ENCODE assay signal across 23 cellular contexts in the genomic region with DNA sequence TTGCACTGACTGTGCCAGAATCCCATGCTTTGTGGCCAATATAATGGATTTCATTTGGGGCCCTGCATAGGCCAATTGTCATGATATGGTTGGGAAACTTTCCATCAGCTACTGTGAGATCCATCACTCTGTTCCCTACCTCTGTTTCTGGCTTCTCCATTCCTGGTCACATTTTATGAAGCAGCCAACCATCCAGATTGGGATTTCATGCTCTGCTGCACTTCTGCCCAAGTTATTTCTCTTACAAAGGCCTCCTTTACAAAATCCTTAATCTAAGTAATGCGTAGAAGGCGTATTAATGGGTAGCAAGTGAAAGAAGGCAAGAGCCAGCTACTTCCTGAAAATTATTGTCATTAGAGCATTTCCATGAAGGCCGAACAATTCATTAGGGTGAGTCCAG.
DNase-seq lines count a peak whose midpoint lies in the region; ATAC-seq and TF ChIP-seq lines count a peak whose summit lies in the region.
"Had no signal": no experiment of that assay in that cellular context is flagged by ENCODE, and none has a peak within 500 bp of the region (broad histone marks: within the 10 kb centered on the region; RNA-seq: fewer than 3 reads in every experiment).

No MANE protein-coding gene starts in this region.

- TF ChIP-seq CTCF in brain (conservative IDR thresholded peaks at IDR 0.05) (no peak), esophagus muscularis mucosa (IDR thresholded peaks at IDR 0.05) (no peak)

- no peak overlapping the region for H3K27ac ChIP-seq in esophagus muscularis mucosa (replicated peaks in 1 of 4)
- H3K27ac ChIP-seq: BLaER1 treated with 17β-estradiol and CSF1 and Interleukin-3, amounts not matched to agents 10 nM and 100 nM; PC-9; SJSA1 had no signal

- intact Hi-C loops in esophagus muscularis mucosa (cut with DNase I) (no loop called here), left colon (cut with DNase I, micrococcal nuclease) (no loop called here)

- no peaks in the 10 kb centered on the region for H3K36me3 ChIP-seq in esophagus muscularis mucosa
- H3K36me3 ChIP-seq: BLaER1 treated with 17β-estradiol and CSF1 and Interleukin-3, amounts not matched to agents 10 nM and 100 nM; SJSA1 had no signal

- H3K4me1 ChIP-seq in esophagus muscularis mucosa = no peaks in the 10 kb centered on the region
- H3K4me1 ChIP-seq: BLaER1 treated with 17β-estradiol and CSF1 and Interleukin-3, amounts not matched to agents 10 nM and 100 nM; SJSA1 had no signal

- no peak for TF ChIP-seq POLR2A in esophagus muscularis mucosa (IDR thresholded peaks at IDR 0.05; ENCODE audit: low read depth)

- no peak for TF ChIP-seq EP300 in esophagus muscularis mucosa (IDR thresholded peaks at IDR 0.05)

- DNase-seq in DMS 273 (lab: John Stamatoyannopoulos, UW; ENCODE audit: unreplicated experiment) = peak; percentile 73
- peak; percentile 11 for DNase-seq in NCI-H1694 treated with DMSO at 0.1 percent for 48 hours (lab: John Stamatoyannopoulos, UW)
- peak; percentile 66 for DNase-seq in esophagus muscularis mucosa (ENCODE audit: extremely low spot score)
- DNase-seq in left colon = no peak
- DNase-seq in NK-92 (lab: John Stamatoyannopoulos, UW; ENCODE audit: unreplicated experiment) = no peak
- no peak for DNase-seq in NCI-H510A (lab: John Stamatoyannopoulos, UW)
- DNase-seq: AML-193; CD4-positive, alpha-beta T cell; GDM1; H7; NCI-H1092; NCI-H1417 treated with DMSO at 0.1 percent for 48 hours; NCI-H187 treated with DMSO at 0.1 percent for 48 hours; NK-92 treated with Interleukin-12 subunit alpha and Interleukin-12 subunit beta, amount 100 ng/mL, for 24 hours; PC-9; Right ventricle myocardium superior; RPMI8226; T-cell had no signal

- peaks cover 5% of the 10 kb centered on the region for H3K36me3 Mint-ChIP-seq in brain
- H3K36me3 Mint-ChIP-seq: T-cell had no signal

- no peaks in the 10 kb centered on the region for H3K27me3 ChIP-seq in esophagus muscularis mucosa
- H3K27me3 ChIP-seq: BLaER1 treated with 17β-estradiol and CSF1 and Interleukin-3, amounts not matched to agents 10 nM and 100 nM; SJSA1 had no signal

- peaks cover 47% of the 10 kb centered on the region for H3K4me1 Mint-ChIP-seq in brain
- H3K4me1 Mint-ChIP-seq: T-cell had no signal

- no peak overlapping the region for H3K4me3 Mint-ChIP-seq in brain
- H3K4me3 Mint-ChIP-seq: CD4-positive, alpha-beta T cell; T-cell had no signal

- H3K9me3 Mint-ChIP-seq in brain = peaks cover 0 to 4% (median 0%) of the 10 kb centered on the region in 5 experiments
- H3K9me3 Mint-ChIP-seq: CD4-positive, alpha-beta T cell had no signal

- no peaks in the 10 kb centered on the region for H3K9me3 ChIP-seq in esophagus muscularis mucosa
- H3K9me3 ChIP-seq: SJSA1 had no signal

- no peak overlapping the region for H3K4me3 ChIP-seq in esophagus muscularis mucosa
- H3K4me3 ChIP-seq: BLaER1 treated with 17β-estradiol and CSF1 and Interleukin-3, amounts not matched to agents 10 nM and 100 nM; GM12878; PC-9; SJSA1 had no signal

- peak overlapping the region in 3 of 5 experiments; percentile 24 to 71 (median 48) for H3K27ac Mint-ChIP-seq in brain
- H3K27ac Mint-ChIP-seq: CD4-positive, alpha-beta T cell; T-cell had no signal

- 96% methylated on average over 3 of the region's 3 CpGs for WGBS in esophagus muscularis mucosa

- H3K27me3 Mint-ChIP-seq in brain = peaks cover 3% of the 10 kb centered on the region
- H3K27me3 Mint-ChIP-seq: CD4-positive, alpha-beta T cell; T-cell had no signal

- ATAC-seq in left colon (no peak), GM19463 (IDR thresholded peaks at IDR 0.05; ENCODE audit: unreplicated experiment) (no peak)
- ATAC-seq: GM12878, T-cell had no signal

Comparison
In these comparisons a context has a peak if more than half of its experiments do, and no peak if none do; other contexts are left out.
1. DNase-seq: peak in DMS 273 (single experiment), NCI-H1694 treated with DMSO at 0.1 percent for 48 hours (single experiment) and esophagus muscularis mucosa (single experiment); none in left colon (0 of 2), NK-92 (single experiment) and NCI-H510A (single experiment).